In the genomic region with DNA sequence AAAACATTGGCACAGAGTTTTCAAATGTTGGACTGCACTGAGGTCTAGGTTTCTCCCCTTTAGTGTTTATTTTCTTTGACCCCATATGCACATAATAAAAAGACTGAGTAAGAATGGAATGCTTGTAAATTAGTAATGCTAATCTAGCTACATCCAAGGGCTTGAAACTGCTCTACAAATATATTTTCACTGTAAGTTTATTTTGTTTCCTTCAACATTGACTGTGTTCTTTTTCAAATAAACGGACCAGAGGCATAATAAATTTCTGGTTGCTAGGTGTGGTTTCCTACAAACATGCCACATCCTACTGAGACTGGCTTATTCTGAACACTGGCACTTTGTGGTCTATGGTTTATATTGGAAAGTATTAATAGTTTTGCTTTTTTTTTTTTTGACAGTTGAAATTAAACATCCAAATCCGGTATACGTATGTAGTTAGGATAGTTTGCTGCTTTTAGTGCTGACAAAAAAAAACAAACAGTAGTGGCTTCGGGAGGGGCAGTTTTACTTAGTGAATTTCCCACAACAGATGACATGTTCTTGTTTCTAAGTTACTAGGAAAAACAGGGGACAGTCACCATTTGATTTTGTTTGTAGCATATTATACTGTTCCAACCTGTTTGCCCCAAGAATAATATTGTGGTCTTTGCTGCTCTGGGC, we compare ENCODE assay signal across 9 cellular contexts. TPM values are rescaled to one million over a fixed set of nuclear protein-coding genes. Genes with fewer than 3 reads are reported as not detected.
DNase-seq lines count a peak whose midpoint lies in the region; ATAC-seq, FAIRE-seq and TF ChIP-seq lines count a peak whose summit lies in the region.
"Had no signal": no experiment of that assay in that cellular context is flagged by ENCODE, and none has a peak within 500 bp of the region (broad histone marks: within the 10 kb centered on the region; RNA-seq: fewer than 3 reads in every experiment).

No MANE protein-coding gene starts in this region.

- H3K27ac ChIP-seq in PC-3 (ENCODE audit: low read length) (peak overlapping the region; percentile 100), esophagus muscularis mucosa (replicated peaks in 1 of 4) (peak overlapping the region; percentile 64 to 73 (median 69)), skeletal muscle tissue (ENCODE audit: low read depth, low read length) (peak overlapping the region; percentile 61)

- H3K4me1 ChIP-seq in PC-3 (ENCODE audit: insufficient read depth, low read length) = peaks cover 35% of the 10 kb centered on the region
- H3K4me1 ChIP-seq in esophagus muscularis mucosa = peaks cover 18 to 34% (median 29%) of the 10 kb centered on the region in 4 donors
- peaks cover 3 to 8% (median 7%) of the 10 kb centered on the region in 3 donors for H3K4me1 ChIP-seq in skeletal muscle tissue (ENCODE audit: control insufficient read depth in 3 of 3, insufficient read depth in 3 of 3, low read length in 3 of 3)

- H3K27me3 ChIP-seq in PC-3 (ENCODE audit: low read length) = no peaks in the 10 kb centered on the region
- no peaks in the 10 kb centered on the region for H3K27me3 ChIP-seq in esophagus muscularis mucosa
- H3K27me3 ChIP-seq in skeletal muscle tissue (ENCODE audit: control insufficient read depth in 3 of 3, insufficient read depth in 3 of 3, low read length in 3 of 3) = no peaks in the 10 kb centered on the region

- peaks cover 16% of the 10 kb centered on the region for H3F3A ChIP-seq in PC-3 (ENCODE audit: low read length, unreplicated experiment)

- no peak for TF ChIP-seq POLR2A in esophagus muscularis mucosa (IDR thresholded peaks at IDR 0.05; ENCODE audit: low read depth)

- no peak for TF ChIP-seq CTCF in PC-3 (conservative IDR thresholded peaks at IDR 0.05; ENCODE audit: low read depth, low read length)
- no peak for TF ChIP-seq CTCF in esophagus muscularis mucosa (IDR thresholded peaks at IDR 0.05)

- DNase-seq in GM04504 (ENCODE audit: low read depth) (peak; percentile 77), PC-3 (peak; percentile 86), esophagus muscularis mucosa (ENCODE audit: extremely low spot score) (no peak), T-helper 9 cell (no peak), frontal cortex (ENCODE audit: low spot score in 2 of 2) (no peak)

- no TSS peak for BruUV-seq in PC-3 (replicated peaks; lab: Mats Ljungman, UMichigan)

- intact Hi-C loops in PC-3 (cut with micrococcal nuclease) (loop anchor here (1.0 to 5.0 kb wide), 3 partner anchors 13 to 100 kb away; a partner anchor contains a TSS), esophagus muscularis mucosa (cut with DNase I) (no loop called here)

- H3K4me3 ChIP-seq in PC-3 (ENCODE audit: low read length) = peak overlapping the region; percentile 54
- peak overlapping the region in 1 of 4 donors; percentile 5 for H3K4me3 ChIP-seq in esophagus muscularis mucosa
- H3K4me3 ChIP-seq in skeletal muscle tissue (ENCODE audit: low read length in 3 of 3) = no peak overlapping the region

- no peak for TF ChIP-seq EP300 in esophagus muscularis mucosa (IDR thresholded peaks at IDR 0.05)

- peak overlapping the region; percentile 86 for H3K4me2 ChIP-seq in PC-3 (ENCODE audit: low read length)

- ATAC-seq in PC-3 (peak; percentile 89), HG03432 (IDR thresholded peaks at IDR 0.05; ENCODE audit: unreplicated experiment) (no peak), HG02571 (IDR thresholded peaks at IDR 0.05; ENCODE audit: unreplicated experiment) (no peak)

- no peak for FAIRE-seq in frontal cortex (lab: Jason Lieb, UNC)
- FAIRE-seq: TTC549 had no signal

- peak overlapping the region; percentile 93 for H3K9ac ChIP-seq in PC-3 (ENCODE audit: low read length)
- no peak overlapping the region for H3K9ac ChIP-seq in skeletal muscle tissue (ENCODE audit: low read depth in 1 of 3, low read length in 3 of 3)

- no peaks in the 10 kb centered on the region for H3K79me2 ChIP-seq in PC-3 (ENCODE audit: low read length)

- POLR2A ChIA-PET in PC-3 (lab: Charles Lee; ENCODE audit: unreplicated experiment) = no interaction called here

- H3K36me3 ChIP-seq in PC-3 (ENCODE audit: low read depth, low read length) (no peaks in the 10 kb centered on the region), esophagus muscularis mucosa (no peaks in the 10 kb centered on the region), skeletal muscle tissue (ENCODE audit: control insufficient read depth in 3 of 3, insufficient read depth in 3 of 3, low read length in 3 of 3) (no peaks in the 10 kb centered on the region)

- H2AFZ ChIP-seq in PC-3 (ENCODE audit: low read length) = no peak overlapping the region

- no peaks in the 10 kb centered on the region for H3K9me2 ChIP-seq in PC-3 (replicated peaks; ENCODE audit: low read length)

- H4K20me1 ChIP-seq in PC-3 (ENCODE audit: low read length) = no peaks in the 10 kb centered on the region

- CTCF ChIA-PET in PC-3 (lab: Charles Lee) = no interaction called here

- WGBS in esophagus muscularis mucosa = 24% methylated on average over 4 of the region's 4 CpGs

- no peaks in the 10 kb centered on the region for H3K9me3 ChIP-seq in PC-3 (ENCODE audit: low read length)
- H3K9me3 ChIP-seq in esophagus muscularis mucosa = no peaks in the 10 kb centered on the region
- H3K9me3 ChIP-seq in skeletal muscle tissue (ENCODE audit: control insufficient read depth in 3 of 3, low read length in 3 of 3) = no peaks in the 10 kb centered on the region

RNA-seq across cellular contexts. Expression of a gene that starts 13.2 kb away (rescaled TPM):
- 8.5 and 12.3 TPM in 2 replicates for total RNA-seq in PC-3 (2014; rRNA removed)
- 1 to 10 TPM; 4.2 to 8.2 (median 6.0) TPM for total RNA-seq in esophagus muscularis mucosa
- total RNA-seq in skeletal muscle tissue = 4.2 TPM
- total RNA-seq in frontal cortex = 4.5 TPM

RNA-seq across cellular contexts. Expression of a gene that starts 39.0 kb away (rescaled TPM):
- total RNA-seq in PC-3 (2014; rRNA removed) (6.4 and 7.6 TPM in 2 replicates), esophagus muscularis mucosa (10 to 100 TPM in 1 of 4 donors, 1 to 10 TPM in 3; 7.0 to 12.4 (median 9.0) TPM), skeletal muscle tissue (2.6 TPM), frontal cortex (4.5 TPM)

Comparison
In these comparisons a context has a peak if more than half of its experiments do, and no peak if none do; other contexts are left out.
1. DNase-seq: peak in GM04504 (single experiment) and PC-3 (single experiment); none in esophagus muscularis mucosa (single experiment), T-helper 9 cell (single experiment) and frontal cortex (0 of 2).
2. Peak in every context shown above with its lines, with median percentiles within 50 percentile points of each other: H3K27ac ChIP-seq.